ENCODE assay signal across 16 cellular contexts in genomic region chr10:24467605-24468004, GRCh38.
DNase-seq lines count a peak whose midpoint lies in the region; ATAC-seq and TF ChIP-seq lines count a peak whose summit lies in the region.
"Had no signal": no experiment of that assay in that cellular context is flagged by ENCODE, and none has a peak within 500 bp of the region (broad histone marks: within the 10 kb centered on the region; RNA-seq: fewer than 3 reads in every experiment).

No MANE protein-coding gene starts in this region.

- no peak overlapping the region for H2AK5ac ChIP-seq in mesenchymal stem cell (ENCODE audit: low read length, severe bottlenecking)

- peaks cover 50% of the 10 kb centered on the region for H3K4me1 Mint-ChIP-seq in T-helper 1 cell treated with Interleukin-12 subunit alpha and Interleukin-12 subunit beta and Interleukin-4 antibody, amounts not matched to agents 30 μg/mL and 1 μg/mL, for 36 hours (ENCODE audit: low read depth)

- no peak overlapping the region for H3K4ac ChIP-seq in mesenchymal stem cell (ENCODE audit: low read depth in 1 of 2, low read length in 2 of 2)

- H3K4me3 ChIP-seq in choroid plexus epithelial cell (ENCODE audit: low read depth, low read length) (peak overlapping the region; percentile 57), mesenchymal stem cell (ENCODE audit: insufficient read depth in 1 of 2, low read depth in 1 of 2, low read length in 2 of 2) (peak overlapping the region in 1 of 2 experiments; percentile 80), upper lobe of right lung (peak overlapping the region; percentile 38)

- H2AFZ ChIP-seq in mesenchymal stem cell (ENCODE audit: low read depth, low read length) = no peak overlapping the region

- peaks cover 13% of the 10 kb centered on the region for H3K79me1 ChIP-seq in mesenchymal stem cell (replicated peaks; ENCODE audit: low read length, poor library complexity, severe bottlenecking)

- H3K18ac ChIP-seq in mesenchymal stem cell (ENCODE audit: low read depth in 1 of 2, low read length in 2 of 2) = no peak overlapping the region

- TF ChIP-seq CTCF in choroid plexus epithelial cell (conservative IDR thresholded peaks at IDR 0.05; ENCODE audit: low read depth, low read length) (no peak), upper lobe of right lung (IDR thresholded peaks at IDR 0.05) (no peak)

- intact Hi-C loops in upper lobe of right lung (cut with DNase I) = no loop called here

- no peak overlapping the region for H2BK5ac ChIP-seq in mesenchymal stem cell (ENCODE audit: low read depth, low read length, poor library complexity, severe bottlenecking)

- H3K4me3 Mint-ChIP-seq in T-helper 1 cell treated with Interleukin-12 subunit alpha and Interleukin-12 subunit beta and Interleukin-4 antibody, amounts not matched to agents 30 μg/mL and 1 μg/mL, for 36 hours = peak overlapping the region; percentile 49
- H3K4me3 Mint-ChIP-seq: activated naive CD8-positive, alpha-beta T cell had no signal

- H4K8ac ChIP-seq in mesenchymal stem cell (ENCODE audit: low read length) = no peak overlapping the region

- H3K27me3 Mint-ChIP-seq in T-helper 1 cell treated with Interleukin-12 subunit alpha and Interleukin-12 subunit beta and Interleukin-4 antibody, amounts not matched to agents 30 μg/mL and 1 μg/mL, for 36 hours (ENCODE audit: low read depth) = no peaks in the 10 kb centered on the region

- H4K91ac ChIP-seq in mesenchymal stem cell (ENCODE audit: low read length) = no peak overlapping the region

- peaks cover 7% of the 10 kb centered on the region for H3K9me3 Mint-ChIP-seq in T-helper 1 cell treated with Interleukin-12 subunit alpha and Interleukin-12 subunit beta and Interleukin-4 antibody, amounts not matched to agents 30 μg/mL and 1 μg/mL, for 36 hours

- peaks cover 2% of the 10 kb centered on the region for H3K36me3 Mint-ChIP-seq in T-helper 1 cell treated with Interleukin-12 subunit alpha and Interleukin-12 subunit beta and Interleukin-4 antibody, amounts not matched to agents 30 μg/mL and 1 μg/mL, for 36 hours (ENCODE audit: low read depth)
- H3K36me3 Mint-ChIP-seq: activated naive CD8-positive, alpha-beta T cell had no signal

- H3K4me1 ChIP-seq in mesenchymal stem cell (ENCODE audit: control insufficient read depth, insufficient read depth, low read depth, low read length) (peaks cover 19% of the 10 kb centered on the region), upper lobe of right lung (peaks cover 21% of the 10 kb centered on the region)

- H3K27ac Mint-ChIP-seq in T-helper 1 cell treated with Interleukin-12 subunit alpha and Interleukin-12 subunit beta and Interleukin-4 antibody, amounts not matched to agents 30 μg/mL and 1 μg/mL, for 36 hours = peak overlapping the region; percentile 52
- H3K27ac Mint-ChIP-seq: activated naive CD8-positive, alpha-beta T cell had no signal

- ATAC-seq in upper lobe of right lung (no peak), GM18867 (IDR thresholded peaks at IDR 0.05; ENCODE audit: unreplicated experiment) (no peak), GM21515 (IDR thresholded peaks at IDR 0.05; ENCODE audit: unreplicated experiment) (no peak)
- ATAC-seq: right cardiac atrium had no signal

- no peak overlapping the region for H2BK120ac ChIP-seq in mesenchymal stem cell (ENCODE audit: low read depth, low read length)

- peaks cover 0 to 11% of the 10 kb centered on the region in 2 experiments for H3K36me3 ChIP-seq in mesenchymal stem cell (ENCODE audit: control insufficient read depth in 1 of 2, insufficient read depth in 2 of 2, low read depth in 1 of 2, low read length in 2 of 2)
- no peaks in the 10 kb centered on the region for H3K36me3 ChIP-seq in upper lobe of right lung
- H3K36me3 ChIP-seq: thoracic aorta had no signal

- DNase-seq in T-helper 1 cell (no peak), choroid plexus epithelial cell (ENCODE audit: low read depth) (peak; percentile 32), mesenchymal stem cell (peak; percentile 24), upper lobe of right lung (no peak), AG20443 (ENCODE audit: low spot score) (no peak)
- DNase-seq: 8988T; effector CD8-positive, alpha-beta T cell; midbrain; NCI-H226; right cardiac atrium had no signal

- H2BK12ac ChIP-seq in mesenchymal stem cell (ENCODE audit: low read length in 2 of 2) = no peak overlapping the region

- no peak overlapping the region for H3K14ac ChIP-seq in mesenchymal stem cell (ENCODE audit: low read length in 2 of 2)

- H3K27ac ChIP-seq in mesenchymal stem cell (ENCODE audit: low read length, poor library complexity, severe bottlenecking) (no peak overlapping the region), upper lobe of right lung (peak overlapping the region; percentile 79)
- H3K27ac ChIP-seq: HL-60, thoracic aorta had no signal

- no peaks in the 10 kb centered on the region for H3K9me3 ChIP-seq in mesenchymal stem cell (ENCODE audit: control insufficient read depth, low read length)
- H3K9me3 ChIP-seq in upper lobe of right lung = no peaks in the 10 kb centered on the region
- H3K9me3 ChIP-seq: thoracic aorta had no signal

- H3K4me2 ChIP-seq in mesenchymal stem cell (ENCODE audit: low read length, poor library complexity, severe bottlenecking) = peak overlapping the region; percentile 37

- H3K27me3 ChIP-seq in mesenchymal stem cell (ENCODE audit: control insufficient read depth in 1 of 2, insufficient read depth in 1 of 2, low read length in 2 of 2) = no peaks in the 10 kb centered on the region
- H3K27me3 ChIP-seq in upper lobe of right lung = no peaks in the 10 kb centered on the region

- peak overlapping the region; percentile 87 for H3K9ac ChIP-seq in mesenchymal stem cell (ENCODE audit: low read length)

- H2BK15ac ChIP-seq in mesenchymal stem cell (ENCODE audit: low read depth, poor library complexity, severe bottlenecking) = no peak overlapping the region

- WGBS in mesenchymal stem cell = 71% methylated on average over 1 of the region's 2 CpGs

- H3K23ac ChIP-seq in mesenchymal stem cell (ENCODE audit: low read length in 2 of 2) = no peak overlapping the region

Comparison
In these comparisons a context has a peak if more than half of its experiments do, and no peak if none do; other contexts are left out.
1. DNase-seq: peak in choroid plexus epithelial cell (single experiment) and mesenchymal stem cell (single experiment); none in T-helper 1 cell (0 of 5), upper lobe of right lung (single experiment) and AG20443 (single experiment).